1 cellular context compared by ENCODE assay signal in the genomic region with DNA sequence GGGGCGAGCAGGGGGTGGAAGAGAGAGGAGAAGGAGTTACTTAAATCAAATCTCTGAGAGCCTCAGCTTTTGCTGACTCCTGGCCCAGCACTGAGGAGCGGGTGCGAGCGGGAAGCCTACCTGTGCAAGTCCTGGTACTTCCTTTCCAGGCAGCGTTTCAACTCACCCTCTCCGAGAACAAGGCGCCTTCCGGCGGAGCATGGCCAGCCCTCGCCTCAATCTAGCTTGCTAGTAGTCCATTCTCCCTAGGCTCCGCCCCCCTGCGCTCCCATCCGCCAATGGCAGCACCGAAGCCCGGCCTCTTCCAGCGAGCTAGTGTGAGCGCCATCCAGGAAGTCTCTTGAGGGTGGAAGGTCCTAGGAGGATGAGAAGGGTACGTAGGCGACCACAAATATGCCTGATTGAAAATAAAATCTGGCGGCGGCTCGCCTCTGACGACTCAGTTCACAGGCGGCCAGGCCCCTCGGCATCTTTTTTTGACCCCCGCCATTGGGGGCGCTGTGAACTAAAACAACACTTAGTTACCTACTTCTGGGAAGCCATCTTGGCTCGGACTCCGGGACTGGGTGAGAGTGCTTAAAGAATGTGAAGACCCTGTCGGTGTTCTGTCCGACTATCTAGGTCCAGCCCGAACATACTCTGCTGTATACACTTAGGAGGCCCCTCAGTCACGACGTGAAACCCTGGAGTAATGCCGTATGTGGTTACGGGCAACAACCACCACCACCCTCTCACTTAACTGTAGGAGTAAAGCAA.
A peak's percentile ranks its signal among the peaks of the same experiment; 100 is the strongest.
TF ChIP-seq lines count a peak whose summit lies in the region.

A gene with protein sequence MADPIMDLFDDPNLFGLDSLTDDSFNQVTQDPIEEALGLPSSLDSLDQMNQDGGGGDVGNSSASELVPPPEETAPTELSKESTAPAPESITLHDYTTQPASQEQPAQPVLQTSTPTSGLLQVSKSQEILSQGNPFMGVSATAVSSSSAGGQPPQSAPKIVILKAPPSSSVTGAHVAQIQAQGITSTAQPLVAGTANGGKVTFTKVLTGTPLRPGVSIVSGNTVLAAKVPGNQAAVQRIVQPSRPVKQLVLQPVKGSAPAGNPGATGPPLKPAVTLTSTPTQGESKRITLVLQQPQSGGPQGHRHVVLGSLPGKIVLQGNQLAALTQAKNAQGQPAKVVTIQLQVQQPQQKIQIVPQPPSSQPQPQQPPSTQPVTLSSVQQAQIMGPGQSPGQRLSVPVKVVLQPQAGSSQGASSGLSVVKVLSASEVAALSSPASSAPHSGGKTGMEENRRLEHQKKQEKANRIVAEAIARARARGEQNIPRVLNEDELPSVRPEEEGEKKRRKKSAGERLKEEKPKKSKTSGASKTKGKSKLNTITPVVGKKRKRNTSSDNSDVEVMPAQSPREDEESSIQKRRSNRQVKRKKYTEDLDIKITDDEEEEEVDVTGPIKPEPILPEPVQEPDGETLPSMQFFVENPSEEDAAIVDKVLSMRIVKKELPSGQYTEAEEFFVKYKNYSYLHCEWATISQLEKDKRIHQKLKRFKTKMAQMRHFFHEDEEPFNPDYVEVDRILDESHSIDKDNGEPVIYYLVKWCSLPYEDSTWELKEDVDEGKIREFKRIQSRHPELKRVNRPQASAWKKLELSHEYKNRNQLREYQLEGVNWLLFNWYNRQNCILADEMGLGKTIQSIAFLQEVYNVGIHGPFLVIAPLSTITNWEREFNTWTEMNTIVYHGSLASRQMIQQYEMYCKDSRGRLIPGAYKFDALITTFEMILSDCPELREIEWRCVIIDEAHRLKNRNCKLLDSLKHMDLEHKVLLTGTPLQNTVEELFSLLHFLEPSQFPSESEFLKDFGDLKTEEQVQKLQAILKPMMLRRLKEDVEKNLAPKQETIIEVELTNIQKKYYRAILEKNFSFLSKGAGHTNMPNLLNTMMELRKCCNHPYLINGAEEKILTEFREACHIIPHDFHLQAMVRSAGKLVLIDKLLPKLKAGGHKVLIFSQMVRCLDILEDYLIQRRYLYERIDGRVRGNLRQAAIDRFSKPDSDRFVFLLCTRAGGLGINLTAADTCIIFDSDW (N-terminal part only) (minus strand): TSS at position 212 of the 756 bp plus-strand sequence. CDS start 24,480 bp downstream, outside the sequence.

TF ChIP-seq in K562, 482 proteins besides CTCF, POLR2A, EP300 and RAD21 (continued from another document and continues in another):
- TF ChIP-seq, protein P1, sequence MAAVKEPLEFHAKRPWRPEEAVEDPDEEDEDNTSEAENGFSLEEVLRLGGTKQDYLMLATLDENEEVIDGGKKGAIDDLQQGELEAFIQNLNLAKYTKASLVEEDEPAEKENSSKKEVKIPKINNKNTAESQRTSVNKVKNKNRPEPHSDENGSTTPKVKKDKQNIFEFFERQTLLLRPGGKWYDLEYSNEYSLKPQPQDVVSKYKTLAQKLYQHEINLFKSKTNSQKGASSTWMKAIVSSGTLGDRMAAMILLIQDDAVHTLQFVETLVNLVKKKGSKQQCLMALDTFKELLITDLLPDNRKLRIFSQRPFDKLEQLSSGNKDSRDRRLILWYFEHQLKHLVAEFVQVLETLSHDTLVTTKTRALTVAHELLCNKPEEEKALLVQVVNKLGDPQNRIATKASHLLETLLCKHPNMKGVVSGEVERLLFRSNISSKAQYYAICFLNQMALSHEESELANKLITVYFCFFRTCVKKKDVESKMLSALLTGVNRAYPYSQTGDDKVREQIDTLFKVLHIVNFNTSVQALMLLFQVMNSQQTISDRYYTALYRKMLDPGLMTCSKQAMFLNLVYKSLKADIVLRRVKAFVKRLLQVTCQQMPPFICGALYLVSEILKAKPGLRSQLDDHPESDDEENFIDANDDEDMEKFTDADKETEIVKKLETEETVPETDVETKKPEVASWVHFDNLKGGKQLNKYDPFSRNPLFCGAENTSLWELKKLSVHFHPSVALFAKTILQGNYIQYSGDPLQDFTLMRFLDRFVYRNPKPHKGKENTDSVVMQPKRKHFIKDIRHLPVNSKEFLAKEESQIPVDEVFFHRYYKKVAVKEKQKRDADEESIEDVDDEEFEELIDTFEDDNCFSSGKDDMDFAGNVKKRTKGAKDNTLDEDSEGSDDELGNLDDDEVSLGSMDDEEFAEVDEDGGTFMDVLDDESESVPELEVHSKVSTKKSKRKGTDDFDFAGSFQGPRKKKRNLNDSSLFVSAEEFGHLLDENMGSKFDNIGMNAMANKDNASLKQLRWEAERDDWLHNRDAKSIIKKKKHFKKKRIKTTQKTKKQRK (IDR thresholded peaks at IDR 0.05; ENCODE audit: borderline replicate concordance, low read depth, low read length): no peak
- TF ChIP-seq RBFOX2 (IDR thresholded peaks at IDR 0.05; ENCODE audit: low read depth, low read length) (peak; percentile 86), MAZ (CRISPR knock-in tag; conservative IDR thresholded peaks at IDR 0.05 in 1 of 2, IDR thresholded peaks at IDR 0.05 in 1 of 2) (peak; percentile 20 to 39; a peak in 1 of 4 replicates), EGR1 (conservative IDR thresholded peaks at IDR 0.05) (no peak), ARNT (IDR thresholded peaks at IDR 0.05) (no peak), CBX2 (IDR thresholded peaks at IDR 0.05; ENCODE audit: insufficient read depth, low read length, poor library complexity, severe bottlenecking) (no peak), ZNF507 (tag; conservative IDR thresholded peaks at IDR 0.05) (no peak), YBX1 (IDR thresholded peaks at IDR 0.05) (no peak), FOXJ2 (tag; IDR thresholded peaks at IDR 0.05) (no peak), ILK (tag; IDR thresholded peaks at IDR 0.05; ENCODE audit: borderline replicate concordance, low read depth) (no peak), ZBTB7A (IDR thresholded peaks at IDR 0.05; ENCODE audit: borderline replicate concordance, control insufficient read depth, low read depth, low read length) (peak; percentile 19; the same call in 1 of the 2 replicates), BHLHE40 (IDR thresholded peaks at IDR 0.05; ENCODE audit: low read length) (no peak), MEF2D (tag; conservative IDR thresholded peaks at IDR 0.05; ENCODE audit: low read depth) (no peak), ZNF124 (CRISPR knock-in tag; IDR thresholded peaks at IDR 0.05) (no peak), STAT5B (CRISPR knock-in tag; IDR thresholded peaks at IDR 0.05) (no peak), POLR2AphosphoS5 (IDR thresholded peaks at IDR 0.05; ENCODE audit: control insufficient read depth, insufficient read depth, low read depth, low read length) (peak; percentile 51; the same call in 1 of the 2 replicates), DMBX1 (CRISPR knock-in tag; IDR thresholded peaks at IDR 0.05; ENCODE audit: borderline replicate concordance) (no peak), BRD4 (IDR thresholded peaks at IDR 0.05) (no peak), IFI16 (CRISPR knock-in tag; IDR thresholded peaks at IDR 0.05) (no peak), ZFPM2 (CRISPR knock-in tag; IDR thresholded peaks at IDR 0.05) (no peak), TCF7L2 (IDR thresholded peaks at IDR 0.05; ENCODE audit: low read depth, low read length) (no peak), RCOR1 (IDR thresholded peaks at IDR 0.05; ENCODE audit: borderline replicate concordance in 1 of 2, low read depth in 2 of 2, low read length in 2 of 2) (no peak), BRF2 (IDR thresholded peaks at IDR 0.05; ENCODE audit: borderline replicate concordance, insufficient read depth, insufficient read length) (no peak), ZNF282 (CRISPR knock-in tag; IDR thresholded peaks at IDR 0.05) (no peak), SMAD2 (IDR thresholded peaks at IDR 0.05; ENCODE audit: low read depth, low read length) (no peak), NCOA6 (IDR thresholded peaks at IDR 0.05) (no peak), ZNF407 (IDR thresholded peaks at IDR 0.05; ENCODE audit: low read depth) (no peak), ZNF644 (tag; IDR thresholded peaks at IDR 0.05; ENCODE audit: low read depth) (no peak), CAMTA2 (CRISPR knock-in tag; conservative IDR thresholded peaks at IDR 0.05) (no peak), CCAR2 (IDR thresholded peaks at IDR 0.05; ENCODE audit: low read depth, low read length) (no peak), RFX7 (CRISPR knock-in tag; IDR thresholded peaks at IDR 0.05) (no peak), RHOXF2B (CRISPR knock-in tag; conservative IDR thresholded peaks at IDR 0.05) (no peak), NFIC (IDR thresholded peaks at IDR 0.05) (no peak), DNMT1 (IDR thresholded peaks at IDR 0.05) (no peak), BDP1 (IDR thresholded peaks at IDR 0.05; ENCODE audit: insufficient read depth, insufficient read length) (no peak), MTA3 (IDR thresholded peaks at IDR 0.05; ENCODE audit: borderline replicate concordance) (peak; percentile 55; the same call in 1 of the 2 replicates), RBM15 (IDR thresholded peaks at IDR 0.05; ENCODE audit: insufficient read depth, low read length) (no peak), PRPF4 (IDR thresholded peaks at IDR 0.05; ENCODE audit: insufficient read depth, low read depth, low read length, poor library complexity, severe bottlenecking) (no peak), RBM17 (IDR thresholded peaks at IDR 0.05; ENCODE audit: borderline replicate concordance, low read depth, low read length) (no peak), CBX1 (IDR thresholded peaks at IDR 0.05; ENCODE audit: low read depth) (no peak), POLR3G (IDR thresholded peaks at IDR 0.05; ENCODE audit: extremely low read depth, insufficient read length, insufficient replicate concordance) (no peak)
- TF ChIP-seq, protein P2, sequence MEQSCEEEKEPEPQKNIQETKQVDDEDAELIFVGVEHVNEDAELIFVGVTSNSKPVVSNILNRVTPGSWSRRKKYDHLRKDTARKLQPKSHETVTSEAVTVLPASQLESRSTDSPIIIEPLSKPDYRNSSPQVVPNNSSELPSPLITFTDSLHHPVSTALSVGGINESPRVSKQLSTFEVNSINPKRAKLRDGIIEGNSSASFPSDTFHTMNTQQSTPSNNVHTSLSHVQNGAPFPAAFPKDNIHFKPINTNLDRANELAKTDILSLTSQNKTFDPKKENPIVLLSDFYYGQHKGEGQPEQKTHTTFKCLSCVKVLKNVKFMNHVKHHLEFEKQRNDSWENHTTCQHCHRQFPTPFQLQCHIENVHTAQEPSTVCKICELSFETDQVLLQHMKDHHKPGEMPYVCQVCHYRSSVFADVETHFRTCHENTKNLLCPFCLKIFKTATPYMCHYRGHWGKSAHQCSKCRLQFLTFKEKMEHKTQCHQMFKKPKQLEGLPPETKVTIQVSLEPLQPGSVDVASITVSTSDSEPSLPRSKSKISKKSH (CRISPR knock-in tag; IDR thresholded peaks at IDR 0.05): no peak
- TF ChIP-seq, protein P3, sequence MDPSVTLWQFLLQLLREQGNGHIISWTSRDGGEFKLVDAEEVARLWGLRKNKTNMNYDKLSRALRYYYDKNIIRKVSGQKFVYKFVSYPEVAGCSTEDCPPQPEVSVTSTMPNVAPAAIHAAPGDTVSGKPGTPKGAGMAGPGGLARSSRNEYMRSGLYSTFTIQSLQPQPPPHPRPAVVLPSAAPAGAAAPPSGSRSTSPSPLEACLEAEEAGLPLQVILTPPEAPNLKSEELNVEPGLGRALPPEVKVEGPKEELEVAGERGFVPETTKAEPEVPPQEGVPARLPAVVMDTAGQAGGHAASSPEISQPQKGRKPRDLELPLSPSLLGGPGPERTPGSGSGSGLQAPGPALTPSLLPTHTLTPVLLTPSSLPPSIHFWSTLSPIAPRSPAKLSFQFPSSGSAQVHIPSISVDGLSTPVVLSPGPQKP (CRISPR knock-in tag; IDR thresholded peaks at IDR 0.05): no peak
